Comparison of ENCODE assay signal across 1 cellular context in the genomic region with DNA sequence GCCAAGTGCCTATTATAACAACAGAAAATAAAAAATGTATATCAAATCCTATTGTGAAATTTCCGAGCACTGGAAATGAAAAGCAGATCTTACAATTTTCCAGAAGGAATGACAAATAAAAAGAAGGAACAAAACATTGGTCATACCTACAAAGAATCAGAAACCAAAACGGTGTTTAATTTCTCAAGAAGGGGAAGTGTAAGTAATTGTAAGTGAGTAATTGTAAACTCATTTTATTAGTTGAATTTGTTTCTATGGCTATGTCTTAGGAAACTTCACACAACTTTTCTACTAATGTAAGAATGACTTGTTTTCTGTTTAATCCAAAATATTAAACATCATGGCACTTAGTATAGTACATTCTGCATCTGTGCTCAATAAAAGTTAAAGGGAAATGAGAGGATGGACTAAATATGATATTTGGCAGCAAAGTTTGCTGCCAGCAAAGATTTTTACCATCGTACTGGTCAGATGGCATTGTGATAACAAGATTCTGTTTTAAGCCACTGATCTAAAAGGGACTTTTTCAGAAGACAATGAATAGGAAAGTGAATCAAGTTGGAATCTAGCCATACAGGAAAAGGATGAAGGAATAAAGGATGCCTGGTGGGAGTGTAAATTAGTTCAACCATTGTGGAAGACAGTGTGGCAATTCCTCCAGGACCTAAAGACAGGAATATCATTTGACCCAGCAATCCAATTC.
TF ChIP-seq lines count a peak whose summit lies in the region.

No MANE protein-coding gene starts in this region.

TF ChIP-seq in GM23338, 12 proteins besides CTCF, POLR2A, EP300 and RAD21 (continued from another document):
- TF ChIP-seq, protein P1, sequence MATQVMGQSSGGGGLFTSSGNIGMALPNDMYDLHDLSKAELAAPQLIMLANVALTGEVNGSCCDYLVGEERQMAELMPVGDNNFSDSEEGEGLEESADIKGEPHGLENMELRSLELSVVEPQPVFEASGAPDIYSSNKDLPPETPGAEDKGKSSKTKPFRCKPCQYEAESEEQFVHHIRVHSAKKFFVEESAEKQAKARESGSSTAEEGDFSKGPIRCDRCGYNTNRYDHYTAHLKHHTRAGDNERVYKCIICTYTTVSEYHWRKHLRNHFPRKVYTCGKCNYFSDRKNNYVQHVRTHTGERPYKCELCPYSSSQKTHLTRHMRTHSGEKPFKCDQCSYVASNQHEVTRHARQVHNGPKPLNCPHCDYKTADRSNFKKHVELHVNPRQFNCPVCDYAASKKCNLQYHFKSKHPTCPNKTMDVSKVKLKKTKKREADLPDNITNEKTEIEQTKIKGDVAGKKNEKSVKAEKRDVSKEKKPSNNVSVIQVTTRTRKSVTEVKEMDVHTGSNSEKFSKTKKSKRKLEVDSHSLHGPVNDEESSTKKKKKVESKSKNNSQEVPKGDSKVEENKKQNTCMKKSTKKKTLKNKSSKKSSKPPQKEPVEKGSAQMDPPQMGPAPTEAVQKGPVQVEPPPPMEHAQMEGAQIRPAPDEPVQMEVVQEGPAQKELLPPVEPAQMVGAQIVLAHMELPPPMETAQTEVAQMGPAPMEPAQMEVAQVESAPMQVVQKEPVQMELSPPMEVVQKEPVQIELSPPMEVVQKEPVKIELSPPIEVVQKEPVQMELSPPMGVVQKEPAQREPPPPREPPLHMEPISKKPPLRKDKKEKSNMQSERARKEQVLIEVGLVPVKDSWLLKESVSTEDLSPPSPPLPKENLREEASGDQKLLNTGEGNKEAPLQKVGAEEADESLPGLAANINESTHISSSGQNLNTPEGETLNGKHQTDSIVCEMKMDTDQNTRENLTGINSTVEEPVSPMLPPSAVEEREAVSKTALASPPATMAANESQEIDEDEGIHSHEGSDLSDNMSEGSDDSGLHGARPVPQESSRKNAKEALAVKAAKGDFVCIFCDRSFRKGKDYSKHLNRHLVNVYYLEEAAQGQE (IDR thresholded peaks at IDR 0.05; ENCODE audit: unreplicated experiment), result no peak
- TF ChIP-seq ZNF114 (CRISPR knock-in tag; IDR thresholded peaks at IDR 0.05) (no peak), JUNB (IDR thresholded peaks at IDR 0.05; ENCODE audit: unreplicated experiment) (no peak), STAT1 (IDR thresholded peaks at IDR 0.05; ENCODE audit: unreplicated experiment) (no peak), CREB1 (CRISPR knock-in tag; IDR thresholded peaks at IDR 0.05; ENCODE audit: low read depth) (no peak), NANOG (IDR thresholded peaks at IDR 0.05; ENCODE audit: borderline replicate concordance) (no peak), ZNF331 (CRISPR knock-in tag; IDR thresholded peaks at IDR 0.05; ENCODE audit: low read depth) (no peak), EZH2 (IDR thresholded peaks at IDR 0.05; ENCODE audit: low read depth, unreplicated experiment) (no peak)
- TF ChIP-seq, protein P2, sequence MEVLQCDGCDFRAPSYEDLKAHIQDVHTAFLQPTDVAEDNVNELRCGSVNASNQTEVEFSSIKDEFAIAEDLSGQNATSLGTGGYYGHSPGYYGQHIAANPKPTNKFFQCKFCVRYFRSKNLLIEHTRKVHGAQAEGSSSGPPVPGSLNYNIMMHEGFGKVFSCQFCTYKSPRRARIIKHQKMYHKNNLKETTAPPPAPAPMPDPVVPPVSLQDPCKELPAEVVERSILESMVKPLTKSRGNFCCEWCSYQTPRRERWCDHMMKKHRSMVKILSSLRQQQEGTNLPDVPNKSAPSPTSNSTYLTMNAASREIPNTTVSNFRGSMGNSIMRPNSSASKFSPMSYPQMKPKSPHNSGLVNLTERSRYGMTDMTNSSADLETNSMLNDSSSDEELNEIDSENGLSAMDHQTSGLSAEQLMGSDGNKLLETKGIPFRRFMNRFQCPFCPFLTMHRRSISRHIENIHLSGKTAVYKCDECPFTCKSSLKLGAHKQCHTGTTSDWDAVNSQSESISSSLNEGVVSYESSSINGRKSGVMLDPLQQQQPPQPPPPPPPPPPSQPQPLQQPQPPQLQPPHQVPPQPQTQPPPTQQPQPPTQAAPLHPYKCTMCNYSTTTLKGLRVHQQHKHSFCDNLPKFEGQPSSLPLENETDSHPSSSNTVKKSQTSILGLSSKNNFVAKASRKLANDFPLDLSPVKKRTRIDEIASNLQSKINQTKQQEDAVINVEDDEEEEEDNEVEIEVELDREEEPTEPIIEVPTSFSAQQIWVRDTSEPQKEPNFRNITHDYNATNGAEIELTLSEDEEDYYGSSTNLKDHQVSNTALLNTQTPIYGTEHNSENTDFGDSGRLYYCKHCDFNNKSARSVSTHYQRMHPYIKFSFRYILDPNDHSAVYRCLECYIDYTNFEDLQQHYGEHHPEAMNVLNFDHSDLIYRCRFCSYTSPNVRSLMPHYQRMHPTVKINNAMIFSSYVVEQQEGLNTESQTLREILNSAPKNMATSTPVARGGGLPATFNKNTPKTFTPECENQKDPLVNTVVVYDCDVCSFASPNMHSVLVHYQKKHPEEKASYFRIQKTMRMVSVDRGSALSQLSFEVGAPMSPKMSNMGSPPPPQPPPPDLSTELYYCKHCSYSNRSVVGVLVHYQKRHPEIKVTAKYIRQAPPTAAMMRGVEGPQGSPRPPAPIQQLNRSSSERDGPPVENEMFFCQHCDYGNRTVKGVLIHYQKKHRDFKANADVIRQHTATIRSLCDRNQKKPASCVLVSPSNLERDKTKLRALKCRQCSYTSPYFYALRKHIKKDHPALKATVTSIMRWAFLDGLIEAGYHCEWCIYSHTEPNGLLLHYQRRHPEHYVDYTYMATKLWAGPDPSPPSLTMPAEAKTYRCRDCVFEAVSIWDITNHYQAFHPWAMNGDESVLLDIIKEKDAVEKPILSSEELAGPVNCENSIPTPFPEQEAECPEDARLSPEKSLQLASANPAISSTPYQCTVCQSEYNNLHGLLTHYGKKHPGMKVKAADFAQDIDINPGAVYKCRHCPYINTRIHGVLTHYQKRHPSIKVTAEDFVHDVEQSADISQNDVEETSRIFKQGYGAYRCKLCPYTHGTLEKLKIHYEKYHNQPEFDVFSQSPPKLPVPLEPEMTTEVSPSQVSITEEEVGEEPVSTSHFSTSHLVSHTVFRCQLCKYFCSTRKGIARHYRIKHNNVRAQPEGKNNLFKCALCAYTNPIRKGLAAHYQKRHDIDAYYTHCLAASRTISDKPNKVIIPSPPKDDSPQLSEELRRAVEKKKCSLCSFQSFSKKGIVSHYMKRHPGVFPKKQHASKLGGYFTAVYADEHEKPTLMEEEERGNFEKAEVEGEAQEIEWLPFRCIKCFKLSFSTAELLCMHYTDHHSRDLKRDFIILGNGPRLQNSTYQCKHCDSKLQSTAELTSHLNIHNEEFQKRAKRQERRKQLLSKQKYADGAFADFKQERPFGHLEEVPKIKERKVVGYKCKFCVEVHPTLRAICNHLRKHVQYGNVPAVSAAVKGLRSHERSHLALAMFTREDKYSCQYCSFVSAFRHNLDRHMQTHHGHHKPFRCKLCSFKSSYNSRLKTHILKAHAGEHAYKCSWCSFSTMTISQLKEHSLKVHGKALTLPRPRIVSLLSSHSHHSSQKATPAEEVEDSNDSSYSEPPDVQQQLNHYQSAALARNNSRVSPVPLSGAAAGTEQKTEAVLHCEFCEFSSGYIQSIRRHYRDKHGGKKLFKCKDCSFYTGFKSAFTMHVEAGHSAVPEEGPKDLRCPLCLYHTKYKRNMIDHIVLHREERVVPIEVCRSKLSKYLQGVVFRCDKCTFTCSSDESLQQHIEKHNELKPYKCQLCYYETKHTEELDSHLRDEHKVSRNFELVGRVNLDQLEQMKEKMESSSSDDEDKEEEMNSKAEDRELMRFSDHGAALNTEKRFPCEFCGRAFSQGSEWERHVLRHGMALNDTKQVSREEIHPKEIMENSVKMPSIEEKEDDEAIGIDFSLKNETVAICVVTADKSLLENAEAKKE (CRISPR knock-in tag; IDR thresholded peaks at IDR 0.05), result no peak
TF ChIP-seq in GM23338: peak in this region for 0.
